8 cellular contexts compared by ENCODE assay signal in genomic region chr6:75368151-75368779, GRCh38.
A peak's percentile ranks its signal among the peaks of the same experiment; 100 is the strongest.
DNase-seq lines count a peak whose midpoint lies in the region; ATAC-seq and TF ChIP-seq lines count a peak whose summit lies in the region.

No MANE protein-coding gene starts in this region.

- peak overlapping the region; percentile 4 for H3K27ac ChIP-seq in hepatocyte
- H3K27ac ChIP-seq in effector memory CD4-positive, alpha-beta T cell (ENCODE audit: insufficient read depth, low read length, poor library complexity, severe bottlenecking) = no peak overlapping the region

- no peak overlapping the region for H3K4me3 Mint-ChIP-seq in stimulated activated memory B cell treated with anti-CD40 and anti-IgM and Interleukin-4, amounts not matched to agents 10 μg/mL and 1 μg/mL and 100 μg/mL, for 72 hours

- no peaks in the 10 kb centered on the region for H3K9me3 ChIP-seq in hepatocyte (ENCODE audit: low read depth)
- H3K9me3 ChIP-seq in effector memory CD4-positive, alpha-beta T cell (ENCODE audit: control insufficient read depth, low read length) = no peaks in the 10 kb centered on the region

- no peaks in the 10 kb centered on the region for H3K79me2 ChIP-seq in hepatocyte

- DNase-seq in AG09309 (ENCODE audit: low read depth) (no peak), SK-MEL-5 (ENCODE audit: low read depth, low spot score) (peak; percentile 46), hepatocyte (ENCODE audit: low spot score) (peak; percentile 74), putamen (ENCODE audit: low spot score) (no peak)
- DNase-seq in effector memory CD4-positive, alpha-beta T cell = no peak
- no peak for DNase-seq in stimulated activated CD4-positive, alpha-beta T cell treated with anti-CD3 and anti-CD28 coated beads, Interleukin-4, amount 100 ng/mL, for 1 hour

- H3K4me3 ChIP-seq in AG09309 (ENCODE audit: control insufficient read depth, low read depth, low read length) (no peak overlapping the region), hepatocyte (no peak overlapping the region)
- H3K4me3 ChIP-seq in effector memory CD4-positive, alpha-beta T cell (ENCODE audit: insufficient read depth, low read depth, low read length, poor library complexity, severe bottlenecking) = no peak overlapping the region

- 41% methylated on average over 6 of the region's 6 CpGs for WGBS in hepatocyte (ENCODE audit: low lambda C conversion rate, missing lambda C conversion rate)

- no peak overlapping the region for H2AFZ ChIP-seq in hepatocyte

- no peaks in the 10 kb centered on the region for H3K36me3 ChIP-seq in hepatocyte (replicated peaks; ENCODE audit: insufficient read depth, low read depth)
- H3K36me3 ChIP-seq in effector memory CD4-positive, alpha-beta T cell (ENCODE audit: control insufficient read depth, insufficient read depth, low read length) = no peaks in the 10 kb centered on the region

- no peaks in the 10 kb centered on the region for H3K36me3 Mint-ChIP-seq in stimulated activated memory B cell treated with anti-CD40 and anti-IgM and Interleukin-4, amounts not matched to agents 10 μg/mL and 1 μg/mL and 100 μg/mL, for 72 hours

- H3K4me1 Mint-ChIP-seq in stimulated activated memory B cell treated with anti-CD40 and anti-IgM and Interleukin-4, amounts not matched to agents 10 μg/mL and 1 μg/mL and 100 μg/mL, for 72 hours = no peaks in the 10 kb centered on the region

- H4K20me1 ChIP-seq in hepatocyte (ENCODE audit: insufficient read depth, poor library complexity, severe bottlenecking) = no peaks in the 10 kb centered on the region

- no peak overlapping the region for H3K4me2 ChIP-seq in hepatocyte

- no peak overlapping the region for H3K27ac Mint-ChIP-seq in stimulated activated memory B cell treated with anti-CD40 and anti-IgM and Interleukin-4, amounts not matched to agents 10 μg/mL and 1 μg/mL and 100 μg/mL, for 72 hours

- H3K27me3 ChIP-seq in hepatocyte = no peaks in the 10 kb centered on the region
- H3K27me3 ChIP-seq in effector memory CD4-positive, alpha-beta T cell (replicated peaks; ENCODE audit: control insufficient read depth, insufficient read depth, low read length, poor library complexity, severe bottlenecking) = no peaks in the 10 kb centered on the region

- peaks cover 7% of the 10 kb centered on the region for H3K27me3 Mint-ChIP-seq in stimulated activated memory B cell treated with anti-CD40 and anti-IgM and Interleukin-4, amounts not matched to agents 10 μg/mL and 1 μg/mL and 100 μg/mL, for 72 hours

- no peaks in the 10 kb centered on the region for H3K9me2 ChIP-seq in hepatocyte (replicated peaks; ENCODE audit: insufficient read depth)

- in situ Hi-C loops in SK-MEL-5 (cut with HindIII; ENCODE audit: low pct_unique_long_range_greater_than_20kb, low sequenced_read_pairs) = no loop called here

- ATAC-seq in GM21529 (IDR thresholded peaks at IDR 0.05; ENCODE audit: unreplicated experiment) = peak; percentile 67
- ATAC-seq in stimulated activated memory B cell treated with anti-CD40 and anti-IgM and Interleukin-4, amounts not matched to agents 10 μg/mL and 1 μg/mL and 100 μg/mL, for 72 hours = no peak

- TF ChIP-seq CTCF in AG09309 (IDR thresholded peaks at IDR 0.05; ENCODE audit: control insufficient read depth, insufficient read depth, low read depth, low read length, missing control alignments) (peak; percentile 53), hepatocyte (IDR thresholded peaks at IDR 0.05; ENCODE audit: poor library complexity) (peak; percentile 58)

- H3K4me1 ChIP-seq in hepatocyte (ENCODE audit: insufficient read depth) = no peaks in the 10 kb centered on the region
- no peaks in the 10 kb centered on the region for H3K4me1 ChIP-seq in effector memory CD4-positive, alpha-beta T cell (ENCODE audit: control insufficient read depth, insufficient read depth, low read length, poor library complexity, severe bottlenecking)

- peaks cover 6% of the 10 kb centered on the region for H3K9me3 Mint-ChIP-seq in stimulated activated memory B cell treated with anti-CD40 and anti-IgM and Interleukin-4, amounts not matched to agents 10 μg/mL and 1 μg/mL and 100 μg/mL, for 72 hours

Comparison
In these comparisons a context has a peak if more than half of its experiments do, and no peak if none do; other contexts are left out.
1. DNase-seq: peak in SK-MEL-5 (single experiment) and hepatocyte (single experiment); none in AG09309 (single experiment), effector memory CD4-positive, alpha-beta T cell (0 of 3), stimulated activated CD4-positive, alpha-beta T cell treated with anti-CD3 and anti-CD28 coated beads, Interleukin-4, amount 100 ng/mL, for 1 hour (single experiment) and putamen (single experiment).